8 cellular contexts compared by ENCODE assay signal in genomic region chr12:56751712-56752598, GRCh38. TPM values are rescaled to one million over a fixed set of nuclear protein-coding genes. Genes with fewer than 3 reads are reported as not detected.
A peak's percentile ranks its signal among the peaks of the same experiment; 100 is the strongest.
DNase-seq lines count a peak whose midpoint lies in the region; ATAC-seq, FAIRE-seq and TF ChIP-seq lines count a peak whose summit lies in the region.

Gene PRIM1, minus strand, starts transcription at chr12:56752323. Its CDS starts 25 bp downstream, at chr12:56752298.

- H3K36me3 ChIP-seq in kidney (ENCODE audit: control insufficient read depth in 1 of 2, insufficient read depth in 2 of 2, low read length in 2 of 2): no peaks in the 10 kb centered on the region

- peaks cover 0 to 2% of the 10 kb centered on the region in 2 donors for H3K4me1 ChIP-seq in kidney (ENCODE audit: control insufficient read depth in 1 of 2, insufficient read depth in 1 of 2, low read depth in 1 of 2, low read length in 2 of 2)

- DNase-seq in AG10803 (ENCODE audit: low read depth) (peak; percentile 68), NCI-H226 (peak; percentile 81), caudate nucleus (lab: John Stamatoyannopoulos, UW) (peak in 59 of 61 donors; percentile 20 to 86 (median 72)), kidney (peak; percentile 92)
- DNase-seq in activated CD4-positive, CD25-positive, alpha-beta regulatory T cell (lab: John Stamatoyannopoulos, UW): peak; percentile 55 to 72 (median 70)
- DNase-seq in stimulated activated CD4-positive, alpha-beta T cell treated with anti-CD3 and anti-CD28 coated beads, Interleukin-12 subunit alpha, Interleukin-12 subunit beta, amount 100 ng/mL, for 48 hours (ENCODE audit: low read depth in 2 of 3, low spot score in 1 of 3): peak; percentile 82 to 88 (median 84)

- intact Hi-C loops in kidney (cut with DNase I): no loop called here

- H3K9me3 ChIP-seq in kidney (ENCODE audit: control insufficient read depth in 1 of 2, low read length in 2 of 2): no peaks in the 10 kb centered on the region

- H3K4me3 ChIP-seq in AG10803 (ENCODE audit: low read length): peak within 1 kb of the TSS; percentile 96
- peak within 1 kb of the TSS; percentile 81 to 93 for H3K4me3 ChIP-seq in kidney (ENCODE audit: low read length in 2 of 2)

- TF ChIP-seq CTCF in AG10803 (conservative IDR thresholded peaks at IDR 0.05; ENCODE audit: low read length) (peak; percentile 31; the same call in 1 of the 2 replicates), kidney (IDR thresholded peaks at IDR 0.05; ENCODE audit: borderline replicate concordance, extremely low read depth, insufficient read depth) (peak; percentile 22)

- ATAC-seq in GM19035 (IDR thresholded peaks at IDR 0.05; ENCODE audit: unreplicated experiment) (peak; percentile 71), HG03280 (IDR thresholded peaks at IDR 0.05; ENCODE audit: unreplicated experiment) (peak; percentile 89)

- FAIRE-seq in kidney (lab: Jason Lieb, UNC): no peak

- H3K9ac ChIP-seq in kidney (ENCODE audit: low read length in 2 of 2): peak within 1 kb of the TSS; percentile 2 to 73

- H3K27ac ChIP-seq in caudate nucleus (ENCODE audit: low read depth, low read length) (peak within 1 kb of the TSS; percentile 37), kidney (ENCODE audit: low read depth in 2 of 2, low read length in 2 of 2) (no peak within 1 kb of the TSS)

RNA-seq across cellular contexts. Expression of gene PRIM1, which starts in this region (rescaled TPM):
- total RNA-seq in kidney: 4.9 TPM
- 3.2 TPM for polyA plus RNA-seq in kidney (ENCODE audit: insufficient read depth, low read depth, low replicate concordance)
